ENCODE assay signal across 16 cellular contexts in the genomic region with DNA sequence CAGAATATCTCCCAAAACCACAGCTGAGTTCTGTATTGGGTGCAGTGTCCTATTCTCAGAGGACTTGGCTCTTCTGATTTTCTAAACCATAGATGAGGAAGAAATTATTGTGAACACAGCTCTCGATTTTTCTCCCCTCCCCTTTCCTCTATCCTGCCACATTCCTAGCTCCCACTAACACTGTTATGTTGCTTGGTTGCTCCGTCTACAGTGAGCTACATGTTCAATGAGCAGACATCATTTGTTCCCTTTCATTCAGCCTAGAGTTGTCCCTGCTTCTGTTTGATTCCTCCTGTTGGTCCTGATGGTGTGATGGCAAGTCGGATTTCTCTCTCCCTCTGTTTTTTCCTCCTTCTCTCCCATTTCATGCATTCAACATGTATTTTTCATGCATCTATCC.
"Had no signal": no experiment of that assay in that cellular context is flagged by ENCODE, and none has a peak within 500 bp of the region (broad histone marks: within the 10 kb centered on the region; RNA-seq: fewer than 3 reads in every experiment).

No MANE protein-coding gene starts in this region.

- H3K27me3 Mint-ChIP-seq: activated B cell treated with CpG ODN at 0.5 μM for 24 hours; activated naive CD4-positive, alpha-beta T cell treated with anti-CD3 and anti-CD28 coated beads, Interleukin-2, amount 50 U/mL, for 24 hours; naive B cell had no signal

- H3K27ac Mint-ChIP-seq: activated B cell treated with CpG ODN at 0.5 μM for 24 hours; activated naive CD4-positive, alpha-beta T cell treated with anti-CD3 and anti-CD28 coated beads, Interleukin-2, amount 50 U/mL, for 24 hours; stimulated activated naive B cell treated with anti-CD40 and anti-IgM and Interleukin-4, amounts not matched to agents 10 μg/mL and 1 μg/mL and 100 μg/mL, for 72 hours had no signal

- H3K4me1 Mint-ChIP-seq: activated B cell treated with CpG ODN at 0.5 μM for 24 hours; activated naive CD4-positive, alpha-beta T cell treated with anti-CD3 and anti-CD28 coated beads, Interleukin-2, amount 50 U/mL, for 24 hours; naive B cell; stimulated activated naive B cell treated with anti-CD40 and anti-IgM and Interleukin-4, amounts not matched to agents 10 μg/mL and 1 μg/mL and 100 μg/mL, for 72 hours had no signal

- ATAC-seq: stimulated activated naive B cell treated with anti-CD40 and anti-IgM and Interleukin-4, amounts not matched to agents 10 μg/mL and 1 μg/mL and 100 μg/mL, for 72 hours; upper lobe of right lung had no signal

- H3K9me3 Mint-ChIP-seq: activated naive CD4-positive, alpha-beta T cell treated with anti-CD3 and anti-CD28 coated beads, Interleukin-2, amount 50 U/mL, for 24 hours had no signal

- H3K4me1 ChIP-seq: colonic mucosa, parathyroid adenoma, spleen, suprapubic skin, upper lobe of right lung had no signal

- H3K4me3 ChIP-seq: colonic mucosa, spleen, suprapubic skin, upper lobe of right lung had no signal

- H3K27me3 ChIP-seq: colonic mucosa, spleen, suprapubic skin, upper lobe of right lung had no signal

- DNase-seq: activated B cell treated with CpG ODN at 0.5 μM for 24 hours; activated CD4-positive, alpha-beta T cell treated with anti-CD3 and anti-CD28 coated beads, Interleukin-2, amount 50 U/mL, for 1 hour; amniotic stem cell; colonic mucosa; effector memory CD4-positive, alpha-beta T cell; erythroblast; mesendoderm; naive B cell; spleen; stimulated activated CD4-positive, alpha-beta T cell treated with anti-CD3 and anti-CD28 coated beads, Interleukin-1b, Interleukin-23, amount 100 ng/mL, for 48 hours; stimulated activated naive B cell treated with anti-CD40 and anti-IgM and Interleukin-4, amounts not matched to agents 10 μg/mL and 1 μg/mL and 100 μg/mL, for 72 hours; T-helper 2 cell; upper lobe of right lung had no signal

- H3K9me3 ChIP-seq: colonic mucosa, suprapubic skin, upper lobe of right lung had no signal

- H3K36me3 ChIP-seq: colonic mucosa, spleen, suprapubic skin, upper lobe of right lung had no signal

- H3K27ac ChIP-seq: colonic mucosa, parathyroid adenoma, spleen, suprapubic skin, upper lobe of right lung had no signal

- H3K4me3 Mint-ChIP-seq: activated B cell treated with CpG ODN at 0.5 μM for 24 hours; activated naive CD4-positive, alpha-beta T cell treated with anti-CD3 and anti-CD28 coated beads, Interleukin-2, amount 50 U/mL, for 24 hours; naive B cell; stimulated activated naive B cell treated with anti-CD40 and anti-IgM and Interleukin-4, amounts not matched to agents 10 μg/mL and 1 μg/mL and 100 μg/mL, for 72 hours had no signal
